In genomic region chr1:211830330-211831142, GRCh38 we compare ENCODE assay signal across 8 cellular contexts.
DNase-seq lines count a peak whose midpoint lies in the region; ATAC-seq and TF ChIP-seq lines count a peak whose summit lies in the region.

TSS of gene LPGAT1 (minus strand) at chr1:211830763. CDS start at chr1:211829296, 1,467 bp downstream.

- no peaks in the 10 kb centered on the region for H3K36me3 ChIP-seq in HUES48 (ENCODE audit: control insufficient read depth, insufficient read depth, low read length)
- H3K36me3 ChIP-seq in RWPE2 (ENCODE audit: low read depth) = no peaks in the 10 kb centered on the region

- no peaks in the 10 kb centered on the region for H3K27me3 Mint-ChIP-seq in nephron (ENCODE audit: low read depth)
- H3K27me3 Mint-ChIP-seq in stimulated activated naive CD8-positive, alpha-beta T cell treated with anti-CD3 and anti-CD28 coated beads, Interleukin-15, amount 100 ng/mL, for 72 hours = peaks cover 9% of the 10 kb centered on the region

- H3K9ac ChIP-seq in HUES48 (ENCODE audit: low read depth, low read length) = 0 out of 2 replicates have a peak within 1 kb of the TSS, but pooled peaks have one; percentile 35

- H3K27ac ChIP-seq in HUES48 (ENCODE audit: low read depth, low read length) (peak within 1 kb of the TSS; percentile 12), RWPE2 (ENCODE audit: poor library complexity, severe bottlenecking) (peak within 1 kb of the TSS; percentile 39)

- H3K4me1 ChIP-seq in HUES48 (ENCODE audit: control insufficient read depth, insufficient read depth, low read length) (peaks cover 11% of the 10 kb centered on the region), RWPE2 (ENCODE audit: insufficient read depth, poor library complexity, severe bottlenecking) (peaks cover 2% of the 10 kb centered on the region)

- H3K4me3 ChIP-seq in HUES48 (ENCODE audit: low read depth, low read length) = peak within 1 kb of the TSS; percentile 67
- H3K4me3 ChIP-seq in RWPE2 (ENCODE audit: severe bottlenecking) = peak within 1 kb of the TSS; percentile 63
- H3K4me3 ChIP-seq in fibroblast of pulmonary artery (replicated peaks; ENCODE audit: low read depth, low read length) = peak within 1 kb of the TSS; percentile 59

- DNase-seq in DMS 273 (lab: John Stamatoyannopoulos, UW; ENCODE audit: unreplicated experiment) (peak; percentile 91), RWPE2 (ENCODE audit: low spot score) (peak; percentile 36), fibroblast of pulmonary artery (ENCODE audit: low read depth) (peak; percentile 59)
- peak; percentile 70 for DNase-seq in activated T-helper 9 cell treated with anti-CD3 and anti-CD28 coated beads, Interleukin-2, amount 50 U/mL, for 16 hours (ENCODE audit: low read depth)
- DNase-seq in stimulated activated naive CD8-positive, alpha-beta T cell treated with anti-CD3 and anti-CD28 coated beads, Interleukin-15, amount 100 ng/mL, for 72 hours = peak; percentile 74 to 77

- H3K27me3 ChIP-seq in HUES48 (ENCODE audit: control insufficient read depth, insufficient read depth, low read length) (peaks cover 16% of the 10 kb centered on the region), RWPE2 (ENCODE audit: insufficient read depth, poor library complexity, severe bottlenecking) (no peaks in the 10 kb centered on the region)

- H3K27ac Mint-ChIP-seq in nephron = peak within 1 kb of the TSS; percentile 60 to 86 (median 85)
- H3K27ac Mint-ChIP-seq in stimulated activated naive CD8-positive, alpha-beta T cell treated with anti-CD3 and anti-CD28 coated beads, Interleukin-15, amount 100 ng/mL, for 72 hours = peak within 1 kb of the TSS; percentile 91 to 99

- H3K4me1 Mint-ChIP-seq in nephron = peaks cover 20% of the 10 kb centered on the region
- H3K4me1 Mint-ChIP-seq in stimulated activated naive CD8-positive, alpha-beta T cell treated with anti-CD3 and anti-CD28 coated beads, Interleukin-15, amount 100 ng/mL, for 72 hours = peaks cover 61% of the 10 kb centered on the region

- no peaks in the 10 kb centered on the region for H3K9me3 Mint-ChIP-seq in nephron
- no peaks in the 10 kb centered on the region for H3K9me3 Mint-ChIP-seq in stimulated activated naive CD8-positive, alpha-beta T cell treated with anti-CD3 and anti-CD28 coated beads, Interleukin-15, amount 100 ng/mL, for 72 hours

- ATAC-seq in GM21367 (IDR thresholded peaks at IDR 0.05; ENCODE audit: unreplicated experiment) (peak; percentile 56), RWPE2 (ENCODE audit: low read depth) (peak; percentile 83)
- ATAC-seq in stimulated activated naive CD8-positive, alpha-beta T cell treated with anti-CD3 and anti-CD28 coated beads, Interleukin-15, amount 100 ng/mL, for 72 hours = peak; percentile 80

- H3K9me3 ChIP-seq in HUES48 (ENCODE audit: control insufficient read depth, insufficient read depth, low read length) (no peaks in the 10 kb centered on the region), RWPE2 (ENCODE audit: severe bottlenecking) (no peaks in the 10 kb centered on the region)

- H3K36me3 Mint-ChIP-seq in nephron (ENCODE audit: low read depth) = peaks cover under 1% of the 10 kb centered on the region

- peak; percentile 60 for TF ChIP-seq CTCF in RWPE2 (IDR thresholded peaks at IDR 0.05; ENCODE audit: poor library complexity, severe bottlenecking)
- peak; percentile 15 for TF ChIP-seq CTCF in fibroblast of pulmonary artery (IDR thresholded peaks at IDR 0.05; ENCODE audit: low read length, missing control alignments)
- TF ChIP-seq CTCF in nephron (IDR thresholded peaks at IDR 0.05; ENCODE audit: unreplicated experiment in 3 of 3) = peak; percentile 59 to 77 (median 62)

- H3K4me3 Mint-ChIP-seq in nephron = peak within 1 kb of the TSS; percentile 94 to 98 (median 98)
- peak within 1 kb of the TSS; percentile 91 to 97 for H3K4me3 Mint-ChIP-seq in stimulated activated naive CD8-positive, alpha-beta T cell treated with anti-CD3 and anti-CD28 coated beads, Interleukin-15, amount 100 ng/mL, for 72 hours

Comparison
In these comparisons a context has a peak if more than half of its experiments do, and no peak if none do; other contexts are left out.
1. Peak in every context shown above with its lines: DNase-seq, ATAC-seq, H3K4me3 ChIP-seq and H3K27ac ChIP-seq.
2. DNase-seq: peak in every context shown above with its lines; median percentile 91 in DMS 273; 76 in stimulated activated naive CD8-positive, alpha-beta T cell treated with anti-CD3 and anti-CD28 coated beads, Interleukin-15, amount 100 ng/mL, for 72 hours; 70 in activated T-helper 9 cell treated with anti-CD3 and anti-CD28 coated beads, Interleukin-2, amount 50 U/mL, for 16 hours; 59 in fibroblast of pulmonary artery; 36 in RWPE2.